In the genomic region with DNA sequence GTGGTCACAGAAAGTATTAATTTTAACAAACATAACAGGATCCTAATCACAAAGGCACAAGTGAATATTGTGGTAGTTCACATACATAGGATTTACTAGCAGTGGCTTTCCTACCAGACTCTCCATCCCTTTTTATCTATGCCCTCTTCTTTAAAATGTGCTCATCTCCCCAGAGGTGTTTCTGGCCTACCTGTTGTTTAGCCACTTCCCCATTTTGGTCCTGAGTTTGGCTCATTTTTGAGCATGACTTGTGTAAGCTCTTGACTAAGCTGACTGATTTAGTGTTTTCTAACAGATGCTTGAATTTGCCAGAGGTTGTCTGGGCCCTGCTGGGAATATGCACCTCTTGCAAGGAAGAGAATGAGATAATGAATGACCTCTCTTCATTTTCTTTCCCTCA, we compare ENCODE assay signal across 29 cellular contexts.
"Had no signal": no experiment of that assay in that cellular context is flagged by ENCODE, and none has a peak within 500 bp of the region (broad histone marks: within the 10 kb centered on the region; RNA-seq: fewer than 3 reads in every experiment).

No MANE protein-coding gene starts in this region.

- H3K9me3 Mint-ChIP-seq: stimulated activated naive CD8-positive, alpha-beta T cell treated with anti-CD3 and anti-CD28 coated beads, Interleukin-15, amount 100 ng/mL, for 72 hours had no signal

- H3K36me3 Mint-ChIP-seq: mesothelial cell of epicardium, neural progenitor cell had no signal

- DNase-seq: colonic mucosa; effector CD8-positive, alpha-beta T cell; foreskin keratinocyte; head of caudate nucleus; kidney; mesenchymal stem cell; mucosa of descending colon; naive thymus-derived CD4-positive, alpha-beta T cell; nucleus accumbens; posterior cingulate gyrus; psoas muscle; right cardiac atrium; sigmoid colon; stimulated activated CD4-positive, alpha-beta T cell treated with anti-CD3 and anti-CD28 coated beads, Interleukin-2, amount 100 ng/mL, for 24 hours; stimulated activated CD4-positive, alpha-beta T cell treated with anti-CD3 and anti-CD28 coated beads, Interleukin-4, amount 100 ng/mL, for 4 hours; stimulated activated naive CD4-positive, alpha-beta T cell; stimulated activated naive CD8-positive, alpha-beta T cell treated with anti-CD3 and anti-CD28 coated beads, Interleukin-15, amount 100 ng/mL, for 72 hours; transverse colon; upper lobe of right lung; uterus had no signal

- H3K9ac ChIP-seq: neural progenitor cell had no signal

- H3K4me3 Mint-ChIP-seq: dendritic cell treated with granulocyte-macrophage colony-stimulating factor and Interleukin-4, amounts not matched to agents 40 ng/mL and 50 ng/mL, for 4 days; mesothelial cell of epicardium; naive thymus-derived CD4-positive, alpha-beta T cell; nephron; neural progenitor cell; stimulated activated naive CD8-positive, alpha-beta T cell treated with anti-CD3 and anti-CD28 coated beads, Interleukin-15, amount 100 ng/mL, for 72 hours had no signal

- FAIRE-seq: endothelial cell of umbilical vein, kidney had no signal

- H3K27me3 Mint-ChIP-seq: naive thymus-derived CD4-positive, alpha-beta T cell; stimulated activated naive CD8-positive, alpha-beta T cell treated with anti-CD3 and anti-CD28 coated beads, Interleukin-15, amount 100 ng/mL, for 72 hours had no signal

- ATAC-seq: foreskin keratinocyte; left lobe of liver; mucosa of descending colon; naive thymus-derived CD4-positive, alpha-beta T cell; psoas muscle; right cardiac atrium; stimulated activated naive CD8-positive, alpha-beta T cell treated with anti-CD3 and anti-CD28 coated beads, Interleukin-15, amount 100 ng/mL, for 72 hours; upper lobe of right lung had no signal

- H3K27ac Mint-ChIP-seq: dendritic cell treated with granulocyte-macrophage colony-stimulating factor and Interleukin-4, amounts not matched to agents 40 ng/mL and 50 ng/mL, for 4 days; mesothelial cell of epicardium; naive thymus-derived CD4-positive, alpha-beta T cell; nephron; neural progenitor cell; stimulated activated naive CD8-positive, alpha-beta T cell treated with anti-CD3 and anti-CD28 coated beads, Interleukin-15, amount 100 ng/mL, for 72 hours had no signal

- H3K4me1 Mint-ChIP-seq: stimulated activated naive CD8-positive, alpha-beta T cell treated with anti-CD3 and anti-CD28 coated beads, Interleukin-15, amount 100 ng/mL, for 72 hours had no signal

- H3K27me3 ChIP-seq: colonic mucosa, esophagus muscularis mucosa, foreskin keratinocyte, neural progenitor cell, sigmoid colon, suprapubic skin, transverse colon, upper lobe of right lung, uterus had no signal

- H3K27ac ChIP-seq: colonic mucosa, esophagus muscularis mucosa, foreskin keratinocyte, neural progenitor cell, psoas muscle, sigmoid colon, suprapubic skin, transverse colon, upper lobe of right lung, uterus had no signal

- H3K4me1 ChIP-seq: colonic mucosa, psoas muscle, sigmoid colon, uterus had no signal

- H2AFZ ChIP-seq: neural progenitor cell had no signal

- H3K4me3 ChIP-seq: colonic mucosa, esophagus muscularis mucosa, lung, mucosa of descending colon, neural progenitor cell, psoas muscle, sigmoid colon, suprapubic skin, transverse colon, upper lobe of right lung, uterus had no signal

- H3K4me2 ChIP-seq: neural progenitor cell had no signal
